18 cellular contexts compared by ENCODE assay signal in genomic region chr13:100512422-100512821, GRCh38.
DNase-seq lines count a peak whose midpoint lies in the region; ATAC-seq, FAIRE-seq and TF ChIP-seq lines count a peak whose summit lies in the region.
"Had no signal": no experiment of that assay in that cellular context is flagged by ENCODE, and none has a peak within 500 bp of the region (broad histone marks: within the 10 kb centered on the region; RNA-seq: fewer than 3 reads in every experiment).

No MANE protein-coding gene starts in this region.

- H3K9me3 ChIP-seq in BLaER1, result no peaks in the 10 kb centered on the region
- H3K9me3 ChIP-seq: body of pancreas, left lung, upper lobe of right lung had no signal

- no peaks in the 10 kb centered on the region for H3K27me3 Mint-ChIP-seq in WTC11 (ENCODE audit: low read depth)

- no peak overlapping the region for H3K9ac ChIP-seq in BLaER1

- no peaks in the 10 kb centered on the region for H3K36me3 Mint-ChIP-seq in WTC11

- H4K20me1 ChIP-seq in BLaER1, result no peaks in the 10 kb centered on the region

- peak overlapping the region; percentile 15; the same call in 1 of the 2 replicates for H3K4me2 ChIP-seq in BLaER1

- H3K27ac ChIP-seq in BLaER1, result no peak overlapping the region
- H3K27ac ChIP-seq: body of pancreas, left lung, upper lobe of right lung had no signal

- no peak overlapping the region for H3K4me3 Mint-ChIP-seq in WTC11

- H3K4me1 ChIP-seq in BLaER1, result peaks cover 25% of the 10 kb centered on the region

- no peaks in the 10 kb centered on the region for H3K27me3 ChIP-seq in BLaER1
- H3K27me3 ChIP-seq: body of pancreas, left lung, upper lobe of right lung had no signal

- H3K4me3 ChIP-seq in BLaER1, result no peak overlapping the region
- H3K4me3 ChIP-seq: body of pancreas, left lung, upper lobe of right lung had no signal

- no peaks in the 10 kb centered on the region for H3K9me3 Mint-ChIP-seq in WTC11

- CTCF ChIA-PET in WTC11 (lab: Charles Lee), result interaction anchor here (1.2 to 6.8 kb wide), 3 partner anchors 60 to 577 kb away, joined by 3 to 45 read pairs (median 4); no protein-coding TSS in a partner anchor

- no peak for TF ChIP-seq CTCF in WTC11 (IDR thresholded peaks at IDR 0.05)

- peak; percentile 4 for DNase-seq in HTR-8/SVneo (ENCODE audit: insufficient read length, low spot score)
- no peak for DNase-seq in WTC11 (ENCODE audit: low spot score)
- peak; percentile 68 for DNase-seq in iris pigment epithelial cell (ENCODE audit: low read depth)
- DNase-seq in AML-193 (lab: John Stamatoyannopoulos, UW), result no peak
- DNase-seq: activated CD8-positive, alpha-beta memory T cell treated with anti-CD3 and anti-CD28 coated beads, Interleukin-2, amount 50 U/mL, for 4 hours; body of pancreas; NCI-H2029 treated with DMSO at 0.1 percent for 48 hours; stimulated activated CD4-positive, alpha-beta T cell treated with anti-CD3 and anti-CD28 coated beads, Interleukin-12 subunit alpha, Interleukin-12 subunit beta, amount 100 ng/mL, for 4 hours; stimulated activated naive CD4-positive, alpha-beta T cell treated with Interleukin-2 at 50 U/mL for 16 hours; T-helper 1 cell; upper lobe of right lung had no signal

- peaks cover 96% of the 10 kb centered on the region for H3K4me1 Mint-ChIP-seq in WTC11

- FAIRE-seq in HTR-8/SVneo (lab: Jason Lieb, UNC), result no peak
- FAIRE-seq: G401.6 had no signal

- peak overlapping the region; percentile 60 for H3K27ac Mint-ChIP-seq in WTC11

- no peaks in the 10 kb centered on the region for H3K36me3 ChIP-seq in BLaER1
- H3K36me3 ChIP-seq: left lung, upper lobe of right lung had no signal

- POLR2A ChIA-PET in WTC11 (lab: Charles Lee), result no interaction called here

- ATAC-seq in WTC11 (no peak), HG03095 (IDR thresholded peaks at IDR 0.05; ENCODE audit: unreplicated experiment) (no peak), GM19035 (IDR thresholded peaks at IDR 0.05; ENCODE audit: unreplicated experiment) (no peak), GM21529 (IDR thresholded peaks at IDR 0.05; ENCODE audit: unreplicated experiment) (no peak)
- ATAC-seq: activated CD4-positive, CD25-positive, alpha-beta regulatory T cell treated with anti-CD3 and anti-CD28 coated beads, Interleukin-2, amount 50 U/mL, for 24 hours; body of pancreas; left lung; upper lobe of right lung had no signal

TF ChIP-seq in WTC11, 78 proteins besides CTCF, POLR2A, EP300 and RAD21:
- TF ChIP-seq FOXP1 (CRISPR knock-in tag; IDR thresholded peaks at IDR 0.05; ENCODE audit: borderline replicate concordance) (no peak), ZNF121 (CRISPR knock-in tag; IDR thresholded peaks at IDR 0.05) (peak; percentile 97)
TF ChIP-seq in WTC11: peak in this region for 1.

Comparison
In these comparisons a context has a peak if more than half of its experiments do, and no peak if none do; other contexts are left out.
1. DNase-seq: peak in HTR-8/SVneo (single experiment) and iris pigment epithelial cell (single experiment); none in WTC11 (single experiment) and AML-193 (0 of 2).